8 cellular contexts compared by ENCODE assay signal in the genomic region with DNA sequence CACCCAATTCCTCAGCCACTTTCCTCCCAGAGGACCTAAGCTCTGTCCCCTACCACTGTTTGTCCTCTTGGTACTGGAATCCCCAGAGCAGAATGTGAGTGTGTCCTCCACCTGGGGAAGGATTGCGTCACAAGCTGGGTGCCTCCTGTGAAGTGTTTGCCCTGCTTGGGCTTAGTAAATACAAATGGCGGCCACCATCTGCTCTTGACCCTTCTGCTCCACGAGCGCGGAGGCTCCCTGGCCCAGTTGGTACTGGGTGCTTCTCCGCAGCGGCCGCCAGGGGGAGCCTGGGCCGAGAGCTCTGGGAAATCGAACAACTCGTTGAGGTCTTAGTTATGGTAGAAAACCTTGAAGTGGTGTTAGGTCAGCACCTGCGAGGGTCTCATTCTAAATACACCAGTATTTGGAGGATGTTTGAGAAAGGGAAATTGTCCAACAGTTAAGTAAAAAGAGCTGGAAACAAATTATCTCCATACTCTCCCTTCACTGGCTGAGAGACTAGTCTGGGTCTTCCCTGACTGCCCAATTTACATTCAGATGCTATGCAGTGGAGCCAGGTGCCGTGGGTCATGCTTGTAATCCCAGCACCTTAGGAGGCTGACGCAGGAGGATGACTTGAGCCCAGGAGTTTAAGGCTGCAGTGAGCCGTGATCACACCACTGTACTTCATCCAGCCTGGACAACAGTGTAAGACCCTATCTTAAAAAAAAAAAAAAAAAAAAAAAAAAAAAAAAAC.
A peak's percentile ranks its signal among the peaks of the same experiment; 100 is the strongest.
DNase-seq lines count a peak whose midpoint lies in the region; ATAC-seq and TF ChIP-seq lines count a peak whose summit lies in the region.

No MANE protein-coding gene starts in this region.

- H3K9me3 Mint-ChIP-seq in CD4-positive, alpha-beta T cell, result no peaks in the 10 kb centered on the region
- H3K9me3 Mint-ChIP-seq in activated T-cell treated with anti-CD3 and anti-CD28 coated beads, Interleukin-2, amount 50 U/mL, for 72 hours, result peaks cover 0 to 2% of the 10 kb centered on the region in 2 donors

- no peak for TF ChIP-seq POLR2A in spleen (IDR thresholded peaks at IDR 0.05)

- H3K4me3 Mint-ChIP-seq in CD4-positive, alpha-beta T cell, result no peak overlapping the region
- H3K4me3 Mint-ChIP-seq in activated T-cell treated with anti-CD3 and anti-CD28 coated beads, Interleukin-2, amount 50 U/mL, for 72 hours, result no peak overlapping the region

- H3K36me3 Mint-ChIP-seq in CD4-positive, alpha-beta T cell (ENCODE audit: low read depth), result no peaks in the 10 kb centered on the region
- H3K36me3 Mint-ChIP-seq in activated T-cell treated with anti-CD3 and anti-CD28 coated beads, Interleukin-2, amount 50 U/mL, for 72 hours (ENCODE audit: insufficient read depth in 2 of 2), result peaks cover 0 to 2% of the 10 kb centered on the region in 2 donors

- peak in 7 of 10 experiments; percentile 4 to 45 (median 7) for DNase-seq in CD4-positive, alpha-beta T cell
- DNase-seq in NCI-H748 (lab: John Stamatoyannopoulos, UW; ENCODE audit: unreplicated experiment), result peak; percentile 77
- DNase-seq in activated T-cell treated with anti-CD3 and anti-CD28 coated beads, Interleukin-2, amount 50 U/mL, for 72 hours, result peak; percentile 48 to 58
- DNase-seq in cardiac septum (ENCODE audit: low spot score), result peak; percentile 75
- peak; percentile 81 for DNase-seq in spleen
- DNase-seq in SIG-M5 (lab: John Stamatoyannopoulos, UW), result no peak

- CTCF ChIA-PET in CD4-positive, alpha-beta T cell (lab: Charles Lee), result interaction anchor here (1.0 to 1.1 kb wide), 2 partner anchors 12 to 18 kb away, joined by 3 read pairs; no protein-coding TSS in a partner anchor

- H3K27ac Mint-ChIP-seq in CD4-positive, alpha-beta T cell, result no peak overlapping the region
- no peak overlapping the region for H3K27ac Mint-ChIP-seq in activated T-cell treated with anti-CD3 and anti-CD28 coated beads, Interleukin-2, amount 50 U/mL, for 72 hours

- H3K4me1 ChIP-seq in spleen, result peaks cover 0 to 15% (median 0%) of the 10 kb centered on the region in 6 donors

- peak; percentile 77 for TF ChIP-seq CTCF in CD4-positive, alpha-beta T cell (IDR thresholded peaks at IDR 0.05)
- TF ChIP-seq CTCF in spleen (IDR thresholded peaks at IDR 0.05 in 8 of 11, conservative IDR thresholded peaks at IDR 0.05 in 3 of 11), result peak; percentile 14 to 80 (median 57)

- H3K9me3 ChIP-seq in CD4-positive, alpha-beta T cell (ENCODE audit: control insufficient read depth, low read length), result no peaks in the 10 kb centered on the region
- peaks cover 0 to 7% (median 0%) of the 10 kb centered on the region in 8 donors for H3K9me3 ChIP-seq in spleen

- no peak overlapping the region for H3K27ac ChIP-seq in CD4-positive, alpha-beta T cell (ENCODE audit: low read depth, low read length)
- H3K27ac ChIP-seq in spleen, result no peak overlapping the region

- intact Hi-C loops in CD4-positive, alpha-beta T cell (cut with DNase I, micrococcal nuclease), result loop anchor here (5.0 to 10.0 kb wide), 3 partner anchors 267 to 288 kb away; no protein-coding TSS in a partner anchor
- intact Hi-C loops in cardiac septum (cut with DNase I), result loop anchor here (2.0 to 10.0 kb wide), 2 partner anchors 215 to 291 kb away; no protein-coding TSS in a partner anchor
- intact Hi-C loops in spleen (cut with DNase I; ENCODE audit: low total_unique reads), result loop anchor here (10.0 kb wide), 1 partner anchor 295 kb away; no protein-coding TSS in a partner anchor

- no peaks in the 10 kb centered on the region for H3K36me3 ChIP-seq in spleen

- H3K4me1 Mint-ChIP-seq in CD4-positive, alpha-beta T cell (ENCODE audit: low read depth), result peaks cover 20% of the 10 kb centered on the region
- no peaks in the 10 kb centered on the region for H3K4me1 Mint-ChIP-seq in activated T-cell treated with anti-CD3 and anti-CD28 coated beads, Interleukin-2, amount 50 U/mL, for 72 hours (ENCODE audit: low read depth)

- no peak overlapping the region for H3K4me3 ChIP-seq in spleen

- H3K27me3 ChIP-seq in CD4-positive, alpha-beta T cell (ENCODE audit: control insufficient read depth, insufficient read depth, low read length), result no peaks in the 10 kb centered on the region
- no peaks in the 10 kb centered on the region for H3K27me3 ChIP-seq in spleen (replicated peaks in 1 of 7)

- H3K27me3 Mint-ChIP-seq in CD4-positive, alpha-beta T cell, result peaks cover 34% of the 10 kb centered on the region
- peaks cover 32% of the 10 kb centered on the region for H3K27me3 Mint-ChIP-seq in activated T-cell treated with anti-CD3 and anti-CD28 coated beads, Interleukin-2, amount 50 U/mL, for 72 hours (ENCODE audit: low read depth)

- POLR2A ChIA-PET in CD4-positive, alpha-beta T cell (lab: Charles Lee), result interaction anchor here (1.2 kb wide), 1 partner anchor 18 kb away, joined by 3 read pairs; no protein-coding TSS in a partner anchor

- WGBS in spleen, 5 donors, result 39 to 54% (median 50%) methylated on average over 9 to 15 of the region's 15 CpGs

- ATAC-seq in CD4-positive, alpha-beta T cell (ENCODE audit: poor library complexity), result no peak
- ATAC-seq in GM21576 (IDR thresholded peaks at IDR 0.05; ENCODE audit: unreplicated experiment) (peak; percentile 50), GM18861 (IDR thresholded peaks at IDR 0.05; ENCODE audit: unreplicated experiment) (no peak)
- ATAC-seq in activated T-cell treated with anti-CD3 and anti-CD28 coated beads, Interleukin-2, amount 50 U/mL, for 72 hours (replicated peaks in 1 of 2), result peak; percentile 43 to 54

Comparison
In these comparisons a context has a peak if more than half of its experiments do, and no peak if none do; other contexts are left out.
1. ATAC-seq: peak in GM21576 (single experiment) and activated T-cell treated with anti-CD3 and anti-CD28 coated beads, Interleukin-2, amount 50 U/mL, for 72 hours (2 of 2); none in CD4-positive, alpha-beta T cell (single experiment) and GM18861 (single experiment).